8 cellular contexts compared by ENCODE assay signal in genomic region chr2:210399440-210400041, GRCh38.
DNase-seq lines count a peak whose midpoint lies in the region; ATAC-seq, FAIRE-seq and TF ChIP-seq lines count a peak whose summit lies in the region.

No MANE protein-coding gene starts in this region.

- no peak overlapping the region for H3K27ac Mint-ChIP-seq in nephron progenitor cell

- no peak overlapping the region for H3K4me3 Mint-ChIP-seq in nephron progenitor cell

- no peaks in the 10 kb centered on the region for H3K36me3 Mint-ChIP-seq in nephron progenitor cell (ENCODE audit: low read depth)

- ATAC-seq in HG02840 (IDR thresholded peaks at IDR 0.05; ENCODE audit: low FRiP score, unreplicated experiment) = no peak
- ATAC-seq in GM21576 (IDR thresholded peaks at IDR 0.05; ENCODE audit: unreplicated experiment) = no peak

- H3K27me3 Mint-ChIP-seq in nephron progenitor cell (ENCODE audit: low read depth, poor library complexity) = no peaks in the 10 kb centered on the region

- H3K4me1 Mint-ChIP-seq in nephron progenitor cell = no peaks in the 10 kb centered on the region

- H3K9me3 Mint-ChIP-seq in nephron progenitor cell = no peaks in the 10 kb centered on the region

- FAIRE-seq in A204.1 (lab: Jason Lieb, UNC) = peak; percentile 98
- peak; percentile 31 for FAIRE-seq in RCC 7860 (lab: Jason Lieb, UNC)

- TF ChIP-seq CTCF in GM20000 (IDR thresholded peaks at IDR 0.05; ENCODE audit: extremely low read depth, missing control alignments) (peak; percentile 17), nephron progenitor cell (IDR thresholded peaks at IDR 0.05) (no peak)

- DNase-seq in GM20000 (ENCODE audit: low spot score) (no peak), RCC 7860 (ENCODE audit: low spot score) (no peak), glomerular visceral epithelial cell (ENCODE audit: extremely low spot score) (peak; percentile 27), nephron progenitor cell (no peak), NCI-H1436 (lab: John Stamatoyannopoulos, UW) (no peak)
